Comparison of ENCODE assay signal across 31 cellular contexts in genomic region chr2:67564076-67564475, GRCh38.
DNase-seq lines count a peak whose midpoint lies in the region; ATAC-seq and FAIRE-seq lines count a peak whose summit lies in the region.
"Had no signal": no experiment of that assay in that cellular context is flagged by ENCODE, and none has a peak within 500 bp of the region (broad histone marks: within the 10 kb centered on the region; RNA-seq: fewer than 3 reads in every experiment).

No MANE protein-coding gene starts in this region.

- no peaks in the 10 kb centered on the region for H3K4me1 Mint-ChIP-seq in stimulated activated memory B cell treated with anti-CD40 and anti-IgM and Interleukin-4, amounts not matched to agents 10 μg/mL and 1 μg/mL and 100 μg/mL, for 72 hours
- H3K4me1 Mint-ChIP-seq: activated naive CD8-positive, alpha-beta T cell treated with anti-CD3 and anti-CD28 coated beads for 36 hours; B cell had no signal

- no peaks in the 10 kb centered on the region for H3K36me3 Mint-ChIP-seq in stimulated activated memory B cell treated with anti-CD40 and anti-IgM and Interleukin-4, amounts not matched to agents 10 μg/mL and 1 μg/mL and 100 μg/mL, for 72 hours
- H3K36me3 Mint-ChIP-seq: activated naive CD8-positive, alpha-beta T cell treated with anti-CD3 and anti-CD28 coated beads for 36 hours; brain had no signal

- H3K27ac Mint-ChIP-seq in stimulated activated memory B cell treated with anti-CD40 and anti-IgM and Interleukin-4, amounts not matched to agents 10 μg/mL and 1 μg/mL and 100 μg/mL, for 72 hours, result no peak overlapping the region
- H3K27ac Mint-ChIP-seq: activated naive CD8-positive, alpha-beta T cell treated with anti-CD3 and anti-CD28 coated beads for 36 hours; activated T-helper 2 cell treated with anti-CD3 and anti-CD28 coated beads, Interferon-gamma antibody, Interleukin-2, Interleukin-4, amounts not matched to agents 10 μg/mL and 5 μg/mL and 100 μg/mL, durations not matched to agents 14 hours and 24 hours and 36 hours; B cell; brain; T-helper 2 cell treated with Interferon-gamma antibody and Interleukin-4, amounts not matched to agents 5 μg/mL and 100 μg/mL, for 36 hours had no signal

- H3K9ac ChIP-seq in rectal smooth muscle tissue (ENCODE audit: low read length), result no peak overlapping the region

- no peak overlapping the region for H3K4me3 ChIP-seq in rectal smooth muscle tissue (ENCODE audit: low read length)
- H3K4me3 ChIP-seq: coronary artery, sigmoid colon, SJSA1, tibial artery had no signal

- peak overlapping the region; percentile 25 for H3K27ac ChIP-seq in epithelial cell of prostate
- H3K27ac ChIP-seq in rectal smooth muscle tissue (ENCODE audit: low read depth, low read length), result peak overlapping the region; percentile 6
- H3K27ac ChIP-seq: HL-60, SJSA1, tibial artery, WERI-Rb-1 had no signal

- no peak overlapping the region for H3K4me3 Mint-ChIP-seq in stimulated activated memory B cell treated with anti-CD40 and anti-IgM and Interleukin-4, amounts not matched to agents 10 μg/mL and 1 μg/mL and 100 μg/mL, for 72 hours
- H3K4me3 Mint-ChIP-seq: activated naive CD8-positive, alpha-beta T cell treated with anti-CD3 and anti-CD28 coated beads for 36 hours; B cell; brain; neural crest cell; T-helper 2 cell treated with Interferon-gamma antibody and Interleukin-4, amounts not matched to agents 5 μg/mL and 100 μg/mL, for 36 hours had no signal

- H3K4me1 ChIP-seq in rectal smooth muscle tissue (ENCODE audit: control insufficient read depth, insufficient read depth, low read length), result no peaks in the 10 kb centered on the region
- H3K4me1 ChIP-seq: tibial artery had no signal

- no peaks in the 10 kb centered on the region for H3K36me3 ChIP-seq in rectal smooth muscle tissue (ENCODE audit: control insufficient read depth, insufficient read depth, low read length)
- H3K36me3 ChIP-seq: sigmoid colon, SJSA1, tibial artery, WERI-Rb-1 had no signal

- no peaks in the 10 kb centered on the region for H3K27me3 ChIP-seq in rectal smooth muscle tissue (ENCODE audit: control insufficient read depth, insufficient read depth, low read length)
- H3K27me3 ChIP-seq: sigmoid colon, SJSA1, tibial artery had no signal

- DNase-seq in EH (ENCODE audit: low read depth) (peak; percentile 47), RCC 7860 (ENCODE audit: low spot score) (no peak), epithelial cell of prostate (ENCODE audit: low read depth, low spot score) (no peak), NCI-H1092 (lab: John Stamatoyannopoulos, UW) (no peak), SW480 (ENCODE audit: low spot score) (no peak)
- no peak for DNase-seq in stimulated activated CD4-positive, alpha-beta T cell treated with anti-CD3 and anti-CD28 coated beads, Interleukin-2, amount 100 ng/mL, for 48 hours
- DNase-seq: activated CD4-positive, alpha-beta T cell treated with anti-CD3 and anti-CD28 coated beads, Interleukin-2, amount 50 U/mL, for 1 hour; activated CD8-positive, alpha-beta memory T cell treated with anti-CD3 and anti-CD28 coated beads, Interleukin-2, amount 50 U/mL, for 4 hours; activated naive CD8-positive, alpha-beta T cell treated with anti-CD3 and anti-CD28 coated beads for 36 hours; DMS79; hippocampal formation; left ventricle myocardium superior; NCI-H1417; NCI-H2107; NCI-H510A; posterior cingulate gyrus; sigmoid colon; tibial artery; WERI-Rb-1 had no signal

- FAIRE-seq in RCC 7860 (lab: Jason Lieb, UNC), result peak; percentile 37
- FAIRE-seq: frontal cortex had no signal

- no peaks in the 10 kb centered on the region for H3K27me3 Mint-ChIP-seq in stimulated activated memory B cell treated with anti-CD40 and anti-IgM and Interleukin-4, amounts not matched to agents 10 μg/mL and 1 μg/mL and 100 μg/mL, for 72 hours
- H3K27me3 Mint-ChIP-seq: activated naive CD8-positive, alpha-beta T cell treated with anti-CD3 and anti-CD28 coated beads for 36 hours; B cell had no signal

- ATAC-seq in stimulated activated memory B cell treated with anti-CD40 and anti-IgM and Interleukin-4, amounts not matched to agents 10 μg/mL and 1 μg/mL and 100 μg/mL, for 72 hours, result no peak
- ATAC-seq: left ventricle myocardium superior, Panc1 had no signal

- H3K9me3 Mint-ChIP-seq in stimulated activated memory B cell treated with anti-CD40 and anti-IgM and Interleukin-4, amounts not matched to agents 10 μg/mL and 1 μg/mL and 100 μg/mL, for 72 hours, result no peaks in the 10 kb centered on the region
- H3K9me3 Mint-ChIP-seq: activated naive CD8-positive, alpha-beta T cell treated with anti-CD3 and anti-CD28 coated beads for 36 hours; activated T-helper 2 cell treated with anti-CD3 and anti-CD28 coated beads, Interferon-gamma antibody, Interleukin-2, Interleukin-4, amounts not matched to agents 10 μg/mL and 5 μg/mL and 100 μg/mL, durations not matched to agents 14 hours and 24 hours and 36 hours; neural crest cell had no signal
